ENCODE assay signal across 7 cellular contexts in genomic region chr12:75722714-75723200, GRCh38.
DNase-seq lines count a peak whose midpoint lies in the region; ATAC-seq and TF ChIP-seq lines count a peak whose summit lies in the region.

No MANE protein-coding gene starts in this region.

- H3K36me3 ChIP-seq in effector memory CD4-positive, alpha-beta T cell (ENCODE audit: control insufficient read depth, insufficient read depth, low read length) = no peaks in the 10 kb centered on the region
- H3K36me3 ChIP-seq in mucosa of rectum (ENCODE audit: control insufficient read depth in 2 of 2, insufficient read depth in 2 of 2, low read length in 2 of 2) (no peaks in the 10 kb centered on the region), testis (ENCODE audit: low read depth, missing control alignments) (no peaks in the 10 kb centered on the region)

- H3K36me3 Mint-ChIP-seq in WTC11 = no peaks in the 10 kb centered on the region

- H3K4me3 ChIP-seq in LNCaP clone FGC (ENCODE audit: low read depth, low read length) (no peak overlapping the region), mucosa of rectum (ENCODE audit: low read length in 2 of 2) (no peak overlapping the region), testis (no peak overlapping the region)
- no peak overlapping the region for H3K4me3 ChIP-seq in effector memory CD4-positive, alpha-beta T cell (ENCODE audit: insufficient read depth, low read depth, low read length, poor library complexity, severe bottlenecking)

- no peak overlapping the region for H3K4me3 Mint-ChIP-seq in WTC11

- WGBS in testis, 2 donors = 34 to 39% methylated on average over 5 of the region's 5 CpGs

- no peak overlapping the region for H3K9ac ChIP-seq in mucosa of rectum (ENCODE audit: low read depth in 1 of 2, low read length in 2 of 2)

- no peaks in the 10 kb centered on the region for H3K27me3 ChIP-seq in effector memory CD4-positive, alpha-beta T cell (replicated peaks; ENCODE audit: control insufficient read depth, insufficient read depth, low read length, poor library complexity, severe bottlenecking)
- H3K27me3 ChIP-seq in mucosa of rectum (ENCODE audit: control insufficient read depth in 2 of 2, insufficient read depth in 2 of 2, low read length in 2 of 2) (no peaks in the 10 kb centered on the region), testis (no peaks in the 10 kb centered on the region)

- H3K27me3 Mint-ChIP-seq in WTC11 (ENCODE audit: low read depth) = peaks cover 31% of the 10 kb centered on the region

- no peak overlapping the region for H3K27ac Mint-ChIP-seq in WTC11

- CTCF ChIA-PET in WTC11 (lab: Charles Lee) = no interaction called here

- H3K9me3 Mint-ChIP-seq in WTC11 = 0 out of 2 replicates have a peak, but pooled peaks cover 3% of the 10 kb centered on the region

- POLR2A ChIA-PET in WTC11 (lab: Charles Lee) = no interaction called here

- DNase-seq in GM10266 (ENCODE audit: extremely low spot score) = peak; percentile 21
- DNase-seq in LNCaP clone FGC (ENCODE audit: low read depth) = peak; percentile 61
- DNase-seq in WTC11 (ENCODE audit: low spot score) = no peak
- peak; percentile 1 to 13 (median 12) for DNase-seq in effector memory CD4-positive, alpha-beta T cell
- peak; percentile 76 for DNase-seq in testis

- H3K4me1 Mint-ChIP-seq in WTC11 = peaks cover 71% of the 10 kb centered on the region

- TF ChIP-seq POLR2A in testis (IDR thresholded peaks at IDR 0.05) = no peak

- intact Hi-C loops in testis (cut with DNase I; ENCODE audit: low total_unique reads) = no loop called here

- peak; percentile 97 for ATAC-seq in GM21737 (IDR thresholded peaks at IDR 0.05; ENCODE audit: unreplicated experiment)
- no peak for ATAC-seq in WTC11

- no peaks in the 10 kb centered on the region for H3K9me3 ChIP-seq in effector memory CD4-positive, alpha-beta T cell (ENCODE audit: control insufficient read depth, low read length)
- H3K9me3 ChIP-seq in mucosa of rectum (ENCODE audit: control insufficient read depth in 2 of 2, low read length in 2 of 2) (no peaks in the 10 kb centered on the region), testis (no peaks in the 10 kb centered on the region)

- no peaks in the 10 kb centered on the region for H3K4me1 ChIP-seq in effector memory CD4-positive, alpha-beta T cell (ENCODE audit: control insufficient read depth, insufficient read depth, low read length, poor library complexity, severe bottlenecking)
- H3K4me1 ChIP-seq in mucosa of rectum (ENCODE audit: control insufficient read depth in 2 of 2, insufficient read depth in 2 of 2, low read length in 2 of 2) = peaks cover 0 to 2% of the 10 kb centered on the region in 2 donors
- peaks cover 29% of the 10 kb centered on the region for H3K4me1 ChIP-seq in testis

- no peak for TF ChIP-seq CTCF in GM10266 (IDR thresholded peaks at IDR 0.05; ENCODE audit: control insufficient read depth, insufficient read depth, low read depth, missing control alignments)
- TF ChIP-seq CTCF in LNCaP clone FGC (IDR thresholded peaks at IDR 0.05; ENCODE audit: control insufficient read depth, extremely low read depth, insufficient read depth) = no peak
- no peak for TF ChIP-seq CTCF in WTC11 (IDR thresholded peaks at IDR 0.05)
- TF ChIP-seq CTCF in testis (IDR thresholded peaks at IDR 0.05) = no peak

- H3K27ac ChIP-seq in effector memory CD4-positive, alpha-beta T cell (ENCODE audit: insufficient read depth, low read length, poor library complexity, severe bottlenecking) = no peak overlapping the region
- H3K27ac ChIP-seq in mucosa of rectum (ENCODE audit: low read depth in 2 of 2, low read length in 2 of 2) (peak overlapping the region; percentile 7 to 49), testis (peak overlapping the region in 1 of 2 donors; percentile 65)

TF ChIP-seq in WTC11, 78 proteins besides CTCF, POLR2A, EP300 and RAD21:
- TF ChIP-seq MYBL2 (CRISPR knock-in tag; IDR thresholded peaks at IDR 0.05) = no peak
- TF ChIP-seq IRF2 (CRISPR knock-in tag; IDR thresholded peaks at IDR 0.05; ENCODE audit: borderline replicate concordance, low read depth) = no peak
- no peak for TF ChIP-seq ARID4B (CRISPR knock-in tag; IDR thresholded peaks at IDR 0.05; ENCODE audit: borderline replicate concordance)
- TF ChIP-seq GABPB1 (CRISPR knock-in tag; IDR thresholded peaks at IDR 0.05) = 0 out of 2 replicates have a peak, but pooled peaks have one; percentile 35
- TF ChIP-seq ATF1 (CRISPR knock-in tag; IDR thresholded peaks at IDR 0.05) = no peak
- no peak for TF ChIP-seq SOX15 (CRISPR knock-in tag; IDR thresholded peaks at IDR 0.05)
